Comparison of ENCODE assay signal across 13 cellular contexts in genomic region chr14:53670701-53671100, GRCh38.
DNase-seq lines count a peak whose midpoint lies in the region; TF ChIP-seq lines count a peak whose summit lies in the region.
"Had no signal": no experiment of that assay in that cellular context is flagged by ENCODE, and none has a peak within 500 bp of the region (broad histone marks: within the 10 kb centered on the region; RNA-seq: fewer than 3 reads in every experiment).

No MANE protein-coding gene starts in this region.

- H3K27me3 Mint-ChIP-seq in type B pancreatic cell, result no peaks in the 10 kb centered on the region
- H3K27me3 Mint-ChIP-seq: CD8-positive, alpha-beta memory T cell had no signal

- no peaks in the 10 kb centered on the region for H3K36me3 Mint-ChIP-seq in type B pancreatic cell
- H3K36me3 Mint-ChIP-seq: CD8-positive, alpha-beta memory T cell; neural progenitor cell had no signal

- no peaks in the 10 kb centered on the region for H3K9me3 Mint-ChIP-seq in type B pancreatic cell
- H3K9me3 Mint-ChIP-seq: neural progenitor cell had no signal

- no peak overlapping the region for H3K4me3 Mint-ChIP-seq in type B pancreatic cell
- H3K4me3 Mint-ChIP-seq: CD8-positive, alpha-beta memory T cell; neural progenitor cell had no signal

- intact Hi-C loops in posterior cingulate gyrus (cut with DNase I), result no loop called here

- H3K4me1 Mint-ChIP-seq in type B pancreatic cell (ENCODE audit: unreplicated experiment), result no peaks in the 10 kb centered on the region
- H3K4me1 Mint-ChIP-seq: CD8-positive, alpha-beta memory T cell; neural progenitor cell had no signal

- TF ChIP-seq CTCF in type B pancreatic cell (conservative IDR thresholded peaks at IDR 0.05), result no peak

- peak; percentile 85 for DNase-seq in EL
- peak; percentile 86 for DNase-seq in NCI-H226
- peak; percentile 25 for DNase-seq in dedifferentiated amniotic fluid mesenchymal stem cell (ENCODE audit: extremely low spot score)
- peak; percentile 82 for DNase-seq in non-pigmented ciliary epithelial cell (ENCODE audit: low read depth)
- DNase-seq in cerebellum (ENCODE audit: low spot score), result no peak
- no peak for DNase-seq in posterior cingulate gyrus
- no peak for DNase-seq in type B pancreatic cell (ENCODE audit: extremely low spot score, unreplicated experiment)
- no peak for DNase-seq in NCI-H1436 treated with DMSO at 0.1 percent for 48 hours (lab: John Stamatoyannopoulos, UW)
- DNase-seq: activated T-cell treated with anti-CD3 and anti-CD28 coated beads, Interleukin-2, amount 50 U/mL, for 1 hour; CD8-positive, alpha-beta memory T cell; left ventricle myocardium superior; Right ventricle myocardium superior had no signal

- no peak overlapping the region for H3K27ac Mint-ChIP-seq in type B pancreatic cell
- H3K27ac Mint-ChIP-seq: CD8-positive, alpha-beta memory T cell; neural progenitor cell had no signal

Comparison
In these comparisons a context has a peak if more than half of its experiments do, and no peak if none do; other contexts are left out.
1. DNase-seq: peak in EL (single experiment), NCI-H226 (single experiment), dedifferentiated amniotic fluid mesenchymal stem cell (single experiment) and non-pigmented ciliary epithelial cell (single experiment); none in cerebellum (single experiment), posterior cingulate gyrus (0 of 10), type B pancreatic cell (single experiment) and NCI-H1436 treated with DMSO at 0.1 percent for 48 hours (single experiment).